In genomic region chrX:105533951-105534350, GRCh38 we compare ENCODE assay signal across 23 cellular contexts.
DNase-seq lines count a peak whose midpoint lies in the region; ATAC-seq and TF ChIP-seq lines count a peak whose summit lies in the region.
"Had no signal": no experiment of that assay in that cellular context is flagged by ENCODE, and none has a peak within 500 bp of the region (broad histone marks: within the 10 kb centered on the region; RNA-seq: fewer than 3 reads in every experiment).

No MANE protein-coding gene starts in this region.

- DNase-seq in RWPE2 (ENCODE audit: low spot score), result no peak
- peak; percentile 2 to 52 for DNase-seq in cardiac fibroblast (ENCODE audit: low read depth in 2 of 2)
- DNase-seq in fibroblast of the aortic adventitia (ENCODE audit: low read depth), result peak; percentile 2
- no peak for DNase-seq in H7
- no peak for DNase-seq in NOMO-1 treated with dmso at 0.1 percent for 144 hours (lab: John Stamatoyannopoulos, UW; ENCODE audit: unreplicated experiment)
- no peak for DNase-seq in NCI-H1694 treated with DMSO at 0.1 percent for 48 hours (lab: John Stamatoyannopoulos, UW)
- DNase-seq: 8988T, Calu3, DMS79 treated with DMSO at 0.1 percent for 48 hours, KBM-7, MM.1S, NCI-H1417, NCI-H1694, NCI-H2081 treated with DMSO at 0.1 percent for 48 hours, NCI-H2171, NCI-H226, NCI-H510A, NCI-H69, OCI-M1, Peyer's patch, SJCRH30 had no signal

- no peaks in the 10 kb centered on the region for H3K79me2 ChIP-seq in ACC112 (ENCODE audit: control insufficient read depth, insufficient read depth, low read length, unreplicated experiment)

- H3K27me3 ChIP-seq in ACC112 (ENCODE audit: insufficient read depth, low read length) (no peaks in the 10 kb centered on the region), RWPE2 (ENCODE audit: insufficient read depth, poor library complexity, severe bottlenecking) (no peaks in the 10 kb centered on the region), H7 (ENCODE audit: control insufficient read depth, insufficient read depth, low read length) (no peaks in the 10 kb centered on the region)
- H3K27me3 ChIP-seq: Peyer's patch, SJCRH30 had no signal

- H3K4me1 ChIP-seq in ACC112 (ENCODE audit: control insufficient read depth, insufficient read depth, low read length, unreplicated experiment) (no peaks in the 10 kb centered on the region), RWPE2 (ENCODE audit: insufficient read depth, poor library complexity, severe bottlenecking) (peaks cover 3% of the 10 kb centered on the region)
- H3K4me1 ChIP-seq: Peyer's patch, SJCRH30 had no signal

- H3K36me3 ChIP-seq in ACC112 (ENCODE audit: insufficient read depth, low read length), result no peaks in the 10 kb centered on the region
- H3K36me3 ChIP-seq in RWPE2 (ENCODE audit: low read depth), result no peaks in the 10 kb centered on the region
- H3K36me3 ChIP-seq in H7 (replicated peaks; ENCODE audit: control insufficient read depth, insufficient read depth, low read length), result no peaks in the 10 kb centered on the region
- H3K36me3 ChIP-seq: Peyer's patch, SJCRH30 had no signal

- H3K4me3 ChIP-seq in ACC112 (ENCODE audit: low read depth, low read length) (no peak overlapping the region; the same call in 1 of the 2 replicates), RWPE2 (ENCODE audit: severe bottlenecking) (no peak overlapping the region), cardiac fibroblast (replicated peaks in 1 of 2; ENCODE audit: low read depth in 2 of 2, low read length in 2 of 2) (no peak overlapping the region), fibroblast of the aortic adventitia (ENCODE audit: low read depth, low read length) (no peak overlapping the region), H7 (ENCODE audit: insufficient read depth, low read depth, low read length) (no peak overlapping the region)
- H3K4me3 ChIP-seq: Peyer's patch, SJCRH30 had no signal

- no peak overlapping the region for H2AFZ ChIP-seq in ACC112 (ENCODE audit: low read length, unreplicated experiment)

- H3K27ac ChIP-seq in ACC112 (ENCODE audit: low read depth, low read length), result 0 out of 2 replicates have a peak overlapping the region, but pooled peaks have one; percentile 36
- H3K27ac ChIP-seq in RWPE2 (ENCODE audit: poor library complexity, severe bottlenecking), result no peak overlapping the region
- H3K27ac ChIP-seq: Peyer's patch, SJCRH30 had no signal

- no peak for TF ChIP-seq CTCF in RWPE2 (IDR thresholded peaks at IDR 0.05; ENCODE audit: poor library complexity, severe bottlenecking)
- no peak for TF ChIP-seq CTCF in cardiac fibroblast (IDR thresholded peaks at IDR 0.05; ENCODE audit: low read depth, low read length)
- TF ChIP-seq CTCF in fibroblast of the aortic adventitia (IDR thresholded peaks at IDR 0.05; ENCODE audit: insufficient read depth, low read length), result no peak

- ATAC-seq in RWPE2 (ENCODE audit: low read depth) (peak; percentile 66; the same call in 1 of the 3 replicates), GM21717 (IDR thresholded peaks at IDR 0.05; ENCODE audit: unreplicated experiment) (no peak)

- no peaks in the 10 kb centered on the region for H3K9me3 ChIP-seq in RWPE2 (ENCODE audit: severe bottlenecking)
- H3K9me3 ChIP-seq: Peyer's patch, SJCRH30 had no signal

Comparison
In these comparisons a context has a peak if more than half of its experiments do, and no peak if none do; other contexts are left out.
1. DNase-seq: peak in cardiac fibroblast (2 of 2) and fibroblast of the aortic adventitia (single experiment); none in RWPE2 (single experiment), H7 (single experiment), NOMO-1 treated with dmso at 0.1 percent for 144 hours (single experiment) and NCI-H1694 treated with DMSO at 0.1 percent for 48 hours (single experiment).